Comparison of ENCODE assay signal across 22 cellular contexts in the genomic region with DNA sequence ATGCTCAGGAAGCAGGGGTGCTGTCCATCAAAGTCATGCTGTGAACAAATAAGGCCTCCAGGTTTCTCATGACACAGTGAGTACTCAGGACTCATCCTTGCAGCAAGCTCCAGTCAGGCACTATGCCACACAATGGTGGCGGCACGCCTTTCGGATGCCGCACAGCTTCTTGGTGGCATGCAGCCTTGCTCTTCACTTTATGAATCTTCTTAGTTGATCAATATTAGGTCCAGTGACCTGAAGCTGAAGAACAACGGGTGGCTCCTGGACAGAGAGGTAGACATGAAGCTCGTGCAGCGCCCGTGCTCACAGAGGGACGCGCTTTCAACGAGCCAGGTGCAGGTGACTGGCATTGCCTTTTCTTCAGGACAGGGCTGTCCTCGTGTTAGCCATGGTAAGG.
"Had no signal": no experiment of that assay in that cellular context is flagged by ENCODE, and none has a peak within 500 bp of the region (broad histone marks: within the 10 kb centered on the region; RNA-seq: fewer than 3 reads in every experiment).

No MANE protein-coding gene starts in this region.

- ATAC-seq: effector memory CD8-positive, alpha-beta T cell; esophagus mucosa; left cardiac atrium; left lobe of liver had no signal

- H3K9me3 Mint-ChIP-seq: dendritic cell treated with granulocyte-macrophage colony-stimulating factor and Interleukin-4, amounts not matched to agents 40 ng/mL and 50 ng/mL, for 4 days; endodermal cell had no signal

- H3K4me1 Mint-ChIP-seq: memory B cell had no signal

- H3K27me3 Mint-ChIP-seq: dendritic cell treated with granulocyte-macrophage colony-stimulating factor and Interleukin-4, amounts not matched to agents 40 ng/mL and 50 ng/mL, for 4 days; memory B cell had no signal

- H3K36me3 Mint-ChIP-seq: memory B cell had no signal

- DNase-seq: colonic mucosa; cortex of kidney; effector CD8-positive, alpha-beta T cell; effector memory CD8-positive, alpha-beta T cell; endodermal cell; erythroblast; esophagus squamous epithelium; foreskin fibroblast; foreskin melanocyte; gastrocnemius medialis; glutamatergic neuron; head of caudate nucleus; heart right ventricle; hippocampal formation; left cardiac atrium; left ventricle myocardium inferior; mammary epithelial cell; midbrain had no signal

- H3K4me3 Mint-ChIP-seq: dendritic cell treated with granulocyte-macrophage colony-stimulating factor and Interleukin-4, amounts not matched to agents 40 ng/mL and 50 ng/mL, for 4 days; effector memory CD8-positive, alpha-beta T cell; endodermal cell; memory B cell had no signal

- H3K27ac Mint-ChIP-seq: dendritic cell treated with granulocyte-macrophage colony-stimulating factor and Interleukin-4, amounts not matched to agents 40 ng/mL and 50 ng/mL, for 4 days; effector memory CD8-positive, alpha-beta T cell; endodermal cell; memory B cell had no signal
